In the genomic region with DNA sequence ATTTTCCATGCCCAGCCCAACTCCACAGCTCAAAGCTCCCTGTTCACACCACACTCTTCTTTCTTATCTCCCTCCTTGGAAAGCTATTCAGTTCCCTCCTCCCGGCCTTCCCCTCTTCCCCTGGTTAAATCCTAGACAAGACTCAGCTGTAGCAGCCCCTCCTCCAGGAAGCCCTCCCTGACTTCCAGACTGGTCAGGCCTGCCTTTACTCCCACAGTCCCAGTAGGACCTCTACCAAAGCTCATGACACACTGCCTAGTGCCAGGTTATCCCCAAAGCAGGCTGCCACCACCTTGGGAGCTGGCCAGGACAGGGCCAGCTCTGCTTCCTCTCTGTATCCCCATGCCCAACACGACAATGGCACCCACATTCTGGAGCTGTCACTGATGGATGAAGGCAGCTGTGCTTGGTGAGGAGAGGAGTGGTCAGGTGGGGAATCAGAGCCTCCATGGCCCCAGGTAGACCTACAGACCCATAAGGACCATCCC, we compare ENCODE assay signal across 21 cellular contexts. TPM values are rescaled to one million over a fixed set of nuclear protein-coding genes. Genes with fewer than 3 reads are reported as not detected.
DNase-seq lines count a peak whose midpoint lies in the region; ATAC-seq and TF ChIP-seq lines count a peak whose summit lies in the region.
"Had no signal": no experiment of that assay in that cellular context is flagged by ENCODE, and none has a peak within 500 bp of the region (broad histone marks: within the 10 kb centered on the region; RNA-seq: fewer than 3 reads in every experiment).

No MANE protein-coding gene starts in this region.

- TF ChIP-seq POLR2A in spleen (IDR thresholded peaks at IDR 0.05) (no peak), stomach (IDR thresholded peaks at IDR 0.05) (no peak)

- peaks cover 31% of the 10 kb centered on the region for H3K4me1 Mint-ChIP-seq in activated CD4-positive, alpha-beta T cell treated with anti-CD3 and anti-CD28 coated beads, Interleukin-2, amount 10 ng/mL, durations not matched to agents 24 days and 14 days
- peaks cover 25% of the 10 kb centered on the region for H3K4me1 Mint-ChIP-seq in activated CD4-positive, alpha-beta T cell treated with anti-CD3 and anti-CD28 coated beads for 36 hours
- H3K4me1 Mint-ChIP-seq in endothelial cell (ENCODE audit: unreplicated experiment) = peaks cover 21% of the 10 kb centered on the region

- H3K4me2 ChIP-seq in OCI-LY3 (ENCODE audit: low read length) = peak overlapping the region; percentile 20; the same call in 1 of the 2 replicates
- H3K4me2 ChIP-seq: hepatocyte, KMS-11, smooth muscle cell had no signal

- intact Hi-C loops in activated CD4-positive, alpha-beta T cell treated with anti-CD3 and anti-CD28 coated beads, Interleukin-2, amount 10 ng/mL, durations not matched to agents 24 days and 14 days (cut with micrococcal nuclease) = loop anchor here (5.0 kb wide), 1 partner anchor 130 kb away; no protein-coding TSS in a partner anchor
- intact Hi-C loops in activated CD4-positive, alpha-beta T cell treated with anti-CD3 and anti-CD28 coated beads for 36 hours (cut with DNase I, micrococcal nuclease) = loop anchor here in 1 of 2 experiments (5.0 kb wide), 1 partner anchor 40 kb away; no protein-coding TSS in a partner anchor
- intact Hi-C loops in spleen (cut with DNase I; ENCODE audit: low total_unique reads) = loop anchor here (10.0 kb wide), 1 partner anchor 118 kb away; no protein-coding TSS in a partner anchor
- intact Hi-C loops in stomach (cut with DNase I; ENCODE audit: low total_unique reads) = no loop called here

- ATAC-seq in activated CD4-positive, alpha-beta T cell treated with anti-CD3 and anti-CD28 coated beads for 36 hours = no peak
- no peak for ATAC-seq in GM18498 (IDR thresholded peaks at IDR 0.05; ENCODE audit: unreplicated experiment)
- no peak for ATAC-seq in GM19023 (IDR thresholded peaks at IDR 0.05; ENCODE audit: unreplicated experiment)
- ATAC-seq: gastroesophageal sphincter, PC-3 had no signal

- H3K27me3 ChIP-seq in OCI-LY3 (ENCODE audit: low read depth, low read length) = no peaks in the 10 kb centered on the region
- no peaks in the 10 kb centered on the region for H3K27me3 ChIP-seq in spleen (replicated peaks in 1 of 7)
- H3K27me3 ChIP-seq in stomach = peaks cover 0 to 40% (median 11%) of the 10 kb centered on the region in 3 donors
- H3K27me3 ChIP-seq: hepatocyte, MG63 had no signal

- H3K9me3 Mint-ChIP-seq in activated CD4-positive, alpha-beta T cell treated with anti-CD3 and anti-CD28 coated beads, Interleukin-2, amount 10 ng/mL, durations not matched to agents 24 days and 14 days = no peaks in the 10 kb centered on the region
- no peaks in the 10 kb centered on the region for H3K9me3 Mint-ChIP-seq in activated CD4-positive, alpha-beta T cell treated with anti-CD3 and anti-CD28 coated beads for 36 hours (ENCODE audit: low read depth)
- H3K9me3 Mint-ChIP-seq in endothelial cell (ENCODE audit: unreplicated experiment) = no peaks in the 10 kb centered on the region

- no peak for TF ChIP-seq EP300 in stomach (IDR thresholded peaks at IDR 0.05)

- no peak overlapping the region for H3K4me3 ChIP-seq in OCI-LY3 (ENCODE audit: low read length)
- no peak overlapping the region for H3K4me3 ChIP-seq in spleen
- no peak overlapping the region for H3K4me3 ChIP-seq in stomach
- H3K4me3 ChIP-seq: gastroesophageal sphincter, hepatocyte, lung, MG63, SK-N-MC, smooth muscle cell, tibial nerve had no signal

- no peak overlapping the region for H3K9ac ChIP-seq in OCI-LY3 (ENCODE audit: low read length)
- H3K9ac ChIP-seq: KMS-11, parathyroid adenoma had no signal

- no peak for TF ChIP-seq CTCF in OCI-LY3 (IDR thresholded peaks at IDR 0.05; ENCODE audit: low read depth, low read length)
- TF ChIP-seq CTCF in endothelial cell (IDR thresholded peaks at IDR 0.05; ENCODE audit: unreplicated experiment) = no peak
- TF ChIP-seq CTCF in spleen (IDR thresholded peaks at IDR 0.05 in 8 of 11, conservative IDR thresholded peaks at IDR 0.05 in 3 of 11) = no peak
- no peak for TF ChIP-seq CTCF in stomach (IDR thresholded peaks at IDR 0.05)

- 65 to 82% (median 76%) methylated on average over 2 of the region's 2 CpGs for WGBS in spleen, 5 donors
- 32 to 58% (median 50%) methylated on average over 1 to 2 of the region's 2 CpGs for WGBS in stomach, 5 donors

- no peaks in the 10 kb centered on the region for H4K20me1 ChIP-seq in OCI-LY3 (ENCODE audit: insufficient read depth, low read length)

- CTCF ChIA-PET in activated CD4-positive, alpha-beta T cell treated with anti-CD3 and anti-CD28 coated beads for 36 hours (lab: Charles Lee) = interaction anchor here (0.6 to 4.0 kb wide), 11 partner anchors 8 to 131 kb away, joined by 3 to 29 read pairs (median 5); a partner anchor contains a TSS

- H3K36me3 ChIP-seq in OCI-LY3 (replicated peaks; ENCODE audit: low read depth, low read length) = no peaks in the 10 kb centered on the region
- H3K36me3 ChIP-seq in spleen = no peaks in the 10 kb centered on the region
- no peaks in the 10 kb centered on the region for H3K36me3 ChIP-seq in stomach
- H3K36me3 ChIP-seq: gastroesophageal sphincter, MG63 had no signal

- no peak overlapping the region for H3K27ac ChIP-seq in OCI-LY3 (ENCODE audit: low read length)
- no peak overlapping the region for H3K27ac ChIP-seq in spleen
- no peak overlapping the region for H3K27ac ChIP-seq in stomach
- H3K27ac ChIP-seq: 22Rv1, gastroesophageal sphincter, hepatocyte, KMS-11, parathyroid adenoma, SK-N-MC, tibial nerve had no signal

- no peaks in the 10 kb centered on the region for H3K9me3 ChIP-seq in OCI-LY3 (ENCODE audit: insufficient read depth, low read length)
- H3K9me3 ChIP-seq in spleen = no peaks in the 10 kb centered on the region
- no peaks in the 10 kb centered on the region for H3K9me3 ChIP-seq in stomach
- H3K9me3 ChIP-seq: gastroesophageal sphincter, MG63, tibial nerve had no signal

- peak overlapping the region; percentile 66 for H3K27ac Mint-ChIP-seq in activated CD4-positive, alpha-beta T cell treated with anti-CD3 and anti-CD28 coated beads, Interleukin-2, amount 10 ng/mL, durations not matched to agents 24 days and 14 days
- no peak overlapping the region for H3K27ac Mint-ChIP-seq in activated CD4-positive, alpha-beta T cell treated with anti-CD3 and anti-CD28 coated beads for 36 hours
- H3K27ac Mint-ChIP-seq in endothelial cell (ENCODE audit: unreplicated experiment) = peak overlapping the region; percentile 30

- H3K4me1 ChIP-seq in OCI-LY3 (ENCODE audit: low read length) = peaks cover 73% of the 10 kb centered on the region
- peaks cover 10 to 37% (median 24%) of the 10 kb centered on the region in 6 donors for H3K4me1 ChIP-seq in spleen
- peaks cover 0 to 21% (median 7%) of the 10 kb centered on the region in 4 donors for H3K4me1 ChIP-seq in stomach
- H3K4me1 ChIP-seq: parathyroid adenoma had no signal

- no peaks in the 10 kb centered on the region for H3K79me2 ChIP-seq in OCI-LY3 (ENCODE audit: low read length)
- H3K79me2 ChIP-seq: hepatocyte, parathyroid adenoma had no signal

- no peak for DNase-seq in activated CD4-positive, alpha-beta T cell treated with anti-CD3 and anti-CD28 coated beads, Interleukin-2, amount 10 ng/mL, durations not matched to agents 24 days and 14 days
- DNase-seq in activated CD4-positive, alpha-beta T cell treated with anti-CD3 and anti-CD28 coated beads for 36 hours = no peak
- DNase-seq in endothelial cell (ENCODE audit: low spot score) (no peak), spleen (peak; percentile 65), stomach (no peak)
- DNase-seq: MG63, PC-3, retina had no signal

- POLR2A ChIA-PET in activated CD4-positive, alpha-beta T cell treated with anti-CD3 and anti-CD28 coated beads for 36 hours (lab: Charles Lee) = interaction anchor here (1.1 kb wide), 1 partner anchor 10 kb away, joined by 3 read pairs; no protein-coding TSS in a partner anchor

- no peak overlapping the region for H2AFZ ChIP-seq in OCI-LY3 (ENCODE audit: low read depth, low read length)
- H2AFZ ChIP-seq: hepatocyte, parathyroid adenoma had no signal

- H3K27me3 Mint-ChIP-seq in activated CD4-positive, alpha-beta T cell treated with anti-CD3 and anti-CD28 coated beads, Interleukin-2, amount 10 ng/mL, durations not matched to agents 24 days and 14 days = no peaks in the 10 kb centered on the region
- H3K27me3 Mint-ChIP-seq in activated CD4-positive, alpha-beta T cell treated with anti-CD3 and anti-CD28 coated beads for 36 hours = no peaks in the 10 kb centered on the region
- peaks cover 9% of the 10 kb centered on the region for H3K27me3 Mint-ChIP-seq in endothelial cell (ENCODE audit: unreplicated experiment)

- no peak overlapping the region for H3K4me3 Mint-ChIP-seq in activated CD4-positive, alpha-beta T cell treated with anti-CD3 and anti-CD28 coated beads, Interleukin-2, amount 10 ng/mL, durations not matched to agents 24 days and 14 days
- no peak overlapping the region for H3K4me3 Mint-ChIP-seq in activated CD4-positive, alpha-beta T cell treated with anti-CD3 and anti-CD28 coated beads for 36 hours
- H3K4me3 Mint-ChIP-seq in endothelial cell (ENCODE audit: unreplicated experiment) = no peak overlapping the region

- H3K36me3 Mint-ChIP-seq in activated CD4-positive, alpha-beta T cell treated with anti-CD3 and anti-CD28 coated beads, Interleukin-2, amount 10 ng/mL, durations not matched to agents 24 days and 14 days (ENCODE audit: low read depth) = no peaks in the 10 kb centered on the region
- H3K36me3 Mint-ChIP-seq in activated CD4-positive, alpha-beta T cell treated with anti-CD3 and anti-CD28 coated beads for 36 hours (ENCODE audit: low read depth) = no peaks in the 10 kb centered on the region
- H3K36me3 Mint-ChIP-seq in endothelial cell (ENCODE audit: low read depth, unreplicated experiment) = no peaks in the 10 kb centered on the region

RNA-seq across cellular contexts. Expression of a gene that starts 50.0 kb away (rescaled TPM):
- not detected in 2 replicates for total RNA-seq in activated CD4-positive, alpha-beta T cell treated with anti-CD3 and anti-CD28 coated beads, Interleukin-2, amount 10 ng/mL, durations not matched to agents 24 days and 14 days
- not detected for total RNA-seq in activated CD4-positive, alpha-beta T cell treated with anti-CD3 and anti-CD28 coated beads for 36 hours
- total RNA-seq in endothelial cell (ENCODE audit: unreplicated experiment) (0.49 TPM), spleen (under 1 TPM in 4 of 7 donors, not detected in 3; 0.21 to 0.68 (median 0.45) TPM), stomach (under 1 TPM in 1 of 5 donors, not detected in 4; 0.55 TPM)
- polyA plus RNA-seq in spleen (under 1 TPM; 0.30 to 0.42 (median 0.30) TPM), stomach (1 to 10 TPM in 1 of 3 donors, under 1 TPM in 1, not detected in 1; 0.40 to 3.7 TPM)
- total RNA-seq: T-helper 1 cell treated with Interleukin-12 subunit alpha and Interleukin-12 subunit beta and Interleukin-4 antibody, amounts not matched to agents 30 ng/mL and 1 ng/mL, for 36 hours had no signal
